Comparison of ENCODE assay signal across 28 cellular contexts in the genomic region with DNA sequence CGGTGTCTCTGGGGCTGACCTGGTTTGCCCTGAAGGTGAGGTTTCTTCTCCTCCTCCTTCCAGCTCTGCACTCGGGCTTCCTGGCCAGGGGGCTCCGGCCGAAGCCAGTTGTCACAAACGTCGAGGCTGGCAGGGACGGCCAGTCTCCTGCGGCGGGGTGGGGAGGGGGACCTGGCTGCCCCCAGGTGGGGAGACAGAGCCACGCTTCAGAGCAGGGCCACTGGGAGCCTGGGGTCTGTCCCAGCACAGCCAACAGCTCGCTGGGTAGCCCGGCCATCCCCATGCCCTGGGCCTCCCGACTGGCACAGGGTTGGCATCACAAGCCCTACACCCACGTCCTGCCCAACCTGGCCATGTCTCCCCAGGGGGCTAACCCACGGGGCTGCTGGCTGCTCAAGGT.
"Had no signal": no experiment of that assay in that cellular context is flagged by ENCODE, and none has a peak within 500 bp of the region (broad histone marks: within the 10 kb centered on the region; RNA-seq: fewer than 3 reads in every experiment).

No MANE protein-coding gene starts in this region.

- H3K4me1 ChIP-seq: stomach, suprapubic skin, testis, thyroid gland, tibial artery, tibial nerve, transverse colon, upper lobe of left lung, upper lobe of right lung, uterus, vagina had no signal

- H3K27ac ChIP-seq: stomach, suprapubic skin, testis, thoracic aorta, thyroid gland, tibial artery, tibial nerve, transverse colon, upper lobe of left lung, upper lobe of right lung, uterus, vagina had no signal

- DNase-seq: stimulated activated CD4-positive, alpha-beta T cell treated with anti-CD3 and anti-CD28 coated beads, Interleukin-2, amount 100 ng/mL, for 48 hours; stimulated activated CD4-positive, alpha-beta T cell treated with anti-CD3 and anti-CD28 coated beads, Interleukin-4, amount 100 ng/mL, for 1 hour; stimulated activated CD4-positive, alpha-beta T cell treated with anti-CD3 and anti-CD28 coated beads, Interleukin-4, amount 100 ng/mL, for 24 hours; stimulated activated CD4-positive, alpha-beta T cell treated with anti-CD3 and anti-CD28 coated beads, Interleukin-4, amount 100 ng/mL, for 4 hours; stimulated activated CD8-positive, alpha-beta memory T cell treated with anti-CD3 and anti-CD28 coated beads, Interleukin-4, amount 100 ng/mL, for 48 hours; stimulated activated naive B cell treated with anti-CD40 and anti-IgM and Interleukin-4, amounts not matched to agents 10 μg/mL and 1 μg/mL and 100 μg/mL, for 72 hours; stimulated activated naive CD4-positive, alpha-beta T cell; stimulated activated naive CD4-positive, alpha-beta T cell treated with Interleukin-2 at 50 U/mL for 16 hours; stimulated activated naive CD8-positive, alpha-beta T cell treated with anti-CD3 and anti-CD28 coated beads, Interleukin-15, amount 100 ng/mL, for 72 hours; stimulated activated naive CD8-positive, alpha-beta T cell treated with anti-CD3 and anti-CD28 coated beads, Interleukin-15, Interleukin-2, amounts not matched to agents 100 U/mL and 50 U/mL, for 24 hours; stomach; substantia nigra; testis; thyroid gland; tibial artery; transverse colon; trophoblast cell; upper lobe of right lung; uterus had no signal

- H3K27ac Mint-ChIP-seq: stimulated activated effector memory CD8-positive, alpha-beta T cell treated with anti-CD3 and anti-CD28 coated beads, Interleukin-12 subunit alpha, Interleukin-12 subunit beta, amount 100 ng/mL, for 72 hours; stimulated activated memory B cell treated with anti-CD40 and anti-IgM and Interleukin-4, amounts not matched to agents 10 μg/mL and 1 μg/mL and 100 μg/mL, for 72 hours; stimulated activated naive B cell treated with anti-CD40 and anti-IgM and Interleukin-4, amounts not matched to agents 10 μg/mL and 1 μg/mL and 100 μg/mL, for 72 hours; stimulated activated naive CD8-positive, alpha-beta T cell treated with anti-CD3 and anti-CD28 coated beads, Interleukin-15, amount 100 ng/mL, for 72 hours; stimulated activated naive CD8-positive, alpha-beta T cell treated with anti-CD3 and anti-CD28 coated beads, Interleukin-15, Interleukin-2, amounts not matched to agents 100 ng/mL and 50 ng/mL, for 24 hours; type B pancreatic cell had no signal

- H3K36me3 ChIP-seq: thyroid gland, uterus had no signal

- H3K9me3 Mint-ChIP-seq: stimulated activated effector memory CD8-positive, alpha-beta T cell treated with anti-CD3 and anti-CD28 coated beads, Interleukin-12 subunit alpha, Interleukin-12 subunit beta, amount 100 ng/mL, for 72 hours; stimulated activated memory B cell treated with anti-CD40 and anti-IgM and Interleukin-4, amounts not matched to agents 10 μg/mL and 1 μg/mL and 100 μg/mL, for 72 hours; stimulated activated naive B cell treated with anti-CD40 and anti-IgM and Interleukin-4, amounts not matched to agents 10 μg/mL and 1 μg/mL and 100 μg/mL, for 72 hours; stimulated activated naive CD8-positive, alpha-beta T cell treated with anti-CD3 and anti-CD28 coated beads, Interleukin-15, amount 100 ng/mL, for 72 hours; stimulated activated naive CD8-positive, alpha-beta T cell treated with anti-CD3 and anti-CD28 coated beads, Interleukin-15, Interleukin-2, amounts not matched to agents 100 ng/mL and 50 ng/mL, for 24 hours; type B pancreatic cell had no signal

- H3K9me3 ChIP-seq: stomach, suprapubic skin, testis, thoracic aorta, thyroid gland, tibial artery, tibial nerve, transverse colon, upper lobe of left lung, upper lobe of right lung, uterus, vagina had no signal

- H3K4me3 Mint-ChIP-seq: stimulated activated effector memory CD8-positive, alpha-beta T cell treated with anti-CD3 and anti-CD28 coated beads, Interleukin-12 subunit alpha, Interleukin-12 subunit beta, amount 100 ng/mL, for 72 hours; stimulated activated memory B cell treated with anti-CD40 and anti-IgM and Interleukin-4, amounts not matched to agents 10 μg/mL and 1 μg/mL and 100 μg/mL, for 72 hours; stimulated activated naive B cell treated with anti-CD40 and anti-IgM and Interleukin-4, amounts not matched to agents 10 μg/mL and 1 μg/mL and 100 μg/mL, for 72 hours; stimulated activated naive CD8-positive, alpha-beta T cell treated with anti-CD3 and anti-CD28 coated beads, Interleukin-15, amount 100 ng/mL, for 72 hours; stimulated activated naive CD8-positive, alpha-beta T cell treated with anti-CD3 and anti-CD28 coated beads, Interleukin-15, Interleukin-2, amounts not matched to agents 100 ng/mL and 50 ng/mL, for 24 hours; type B pancreatic cell had no signal

- H3K36me3 Mint-ChIP-seq: stimulated activated effector memory CD8-positive, alpha-beta T cell treated with anti-CD3 and anti-CD28 coated beads, Interleukin-12 subunit alpha, Interleukin-12 subunit beta, amount 100 ng/mL, for 72 hours; stimulated activated memory B cell treated with anti-CD40 and anti-IgM and Interleukin-4, amounts not matched to agents 10 μg/mL and 1 μg/mL and 100 μg/mL, for 72 hours; stimulated activated naive B cell treated with anti-CD40 and anti-IgM and Interleukin-4, amounts not matched to agents 10 μg/mL and 1 μg/mL and 100 μg/mL, for 72 hours; type B pancreatic cell had no signal

- H3K27me3 ChIP-seq: stomach, suprapubic skin, testis, thyroid gland, tibial artery, tibial nerve, transverse colon, upper lobe of left lung, upper lobe of right lung, uterus, vagina had no signal

- H3K4me3 ChIP-seq: stomach, suprapubic skin, testis, thoracic aorta, thyroid gland, tibial artery, tibial nerve, transverse colon, upper lobe of left lung, upper lobe of right lung, uterus, vagina had no signal

- H3K27me3 Mint-ChIP-seq: stimulated activated naive B cell treated with anti-CD40 and anti-IgM and Interleukin-4, amounts not matched to agents 10 μg/mL and 1 μg/mL and 100 μg/mL, for 72 hours; stimulated activated naive CD8-positive, alpha-beta T cell treated with anti-CD3 and anti-CD28 coated beads, Interleukin-15, amount 100 ng/mL, for 72 hours; stimulated activated naive CD8-positive, alpha-beta T cell treated with anti-CD3 and anti-CD28 coated beads, Interleukin-15, Interleukin-2, amounts not matched to agents 100 ng/mL and 50 ng/mL, for 24 hours; type B pancreatic cell had no signal

- H3K4me1 Mint-ChIP-seq: stimulated activated effector memory CD8-positive, alpha-beta T cell treated with anti-CD3 and anti-CD28 coated beads, Interleukin-12 subunit alpha, Interleukin-12 subunit beta, amount 100 ng/mL, for 72 hours; stimulated activated memory B cell treated with anti-CD40 and anti-IgM and Interleukin-4, amounts not matched to agents 10 μg/mL and 1 μg/mL and 100 μg/mL, for 72 hours; stimulated activated naive B cell treated with anti-CD40 and anti-IgM and Interleukin-4, amounts not matched to agents 10 μg/mL and 1 μg/mL and 100 μg/mL, for 72 hours; stimulated activated naive CD8-positive, alpha-beta T cell treated with anti-CD3 and anti-CD28 coated beads, Interleukin-15, amount 100 ng/mL, for 72 hours had no signal

- ATAC-seq: stimulated activated effector memory CD8-positive, alpha-beta T cell treated with anti-CD3 and anti-CD28 coated beads, Interleukin-12 subunit alpha, Interleukin-12 subunit beta, amount 100 ng/mL, for 72 hours; stimulated activated memory B cell treated with anti-CD40 and anti-IgM and Interleukin-4, amounts not matched to agents 10 μg/mL and 1 μg/mL and 100 μg/mL, for 72 hours; stimulated activated naive B cell treated with anti-CD40 and anti-IgM and Interleukin-4, amounts not matched to agents 10 μg/mL and 1 μg/mL and 100 μg/mL, for 72 hours; stimulated activated naive CD8-positive, alpha-beta T cell treated with anti-CD3 and anti-CD28 coated beads, Interleukin-15, Interleukin-2, amounts not matched to agents 100 U/mL and 50 U/mL, for 24 hours had no signal
